In genomic region chr2:51329512-51329911, GRCh38 we compare ENCODE assay signal across 24 cellular contexts.
"Had no signal": no experiment of that assay in that cellular context is flagged by ENCODE, and none has a peak within 500 bp of the region (broad histone marks: within the 10 kb centered on the region; RNA-seq: fewer than 3 reads in every experiment).

No MANE protein-coding gene starts in this region.

- H3K27ac ChIP-seq: colonic mucosa, epithelial cell of prostate, esophagus squamous epithelium, neutrophil, pancreas, right atrium auricular region, sigmoid colon, testis, tibial artery had no signal

- H3K27me3 ChIP-seq: colonic mucosa, esophagus squamous epithelium, neutrophil, pancreas, right atrium auricular region, sigmoid colon, testis, tibial artery had no signal

- H3K4me3 ChIP-seq: colonic mucosa, esophagus squamous epithelium, lung, mucosa of descending colon, pancreas, right atrium auricular region, sigmoid colon, testis, tibial artery had no signal

- ATAC-seq: left lobe of liver; mucosa of descending colon; natural killer cell treated with Interleukin-12 subunit alpha and Interleukin-12 subunit beta and Interleukin-15 and Interleukin-18, amount 100 ng/mL, for 72 hours; pancreas; stimulated activated effector memory CD8-positive, alpha-beta T cell treated with anti-CD3 and anti-CD28 coated beads, Interleukin-12 subunit alpha, Interleukin-12 subunit beta, amount 100 ng/mL, for 72 hours; stimulated activated naive CD8-positive, alpha-beta T cell treated with anti-CD3 and anti-CD28 coated beads, Interleukin-15, Interleukin-2, amounts not matched to agents 100 U/mL and 50 U/mL, for 24 hours had no signal

- H3K36me3 ChIP-seq: colonic mucosa, esophagus squamous epithelium, neutrophil, pancreas, right atrium auricular region, sigmoid colon, tibial artery had no signal

- H3K9me3 ChIP-seq: colonic mucosa, esophagus squamous epithelium, mucosa of descending colon, neutrophil, pancreas, right atrium auricular region, sigmoid colon, testis, tibial artery had no signal

- DNase-seq: central memory CD4-positive, alpha-beta T cell; colonic mucosa; effector CD8-positive, alpha-beta T cell; endodermal cell; esophagus squamous epithelium; hypothalamus; immature natural killer cell; mucosa of descending colon; naive B cell; pancreas; sigmoid colon; stimulated activated CD4-positive, alpha-beta T cell treated with anti-CD3 and anti-CD28 coated beads, Interleukin-2, amount 100 ng/mL, for 24 hours; stimulated activated CD4-positive, alpha-beta T cell treated with anti-CD3 and anti-CD28 coated beads, Interleukin-4, amount 100 ng/mL, for 24 hours; stimulated activated naive CD8-positive, alpha-beta T cell treated with anti-CD3 and anti-CD28 coated beads, Interleukin-15, Interleukin-2, amounts not matched to agents 100 U/mL and 50 U/mL, for 24 hours; substantia nigra; testis; tibial artery had no signal

- H3K4me1 ChIP-seq: colonic mucosa, esophagus squamous epithelium, pancreas, right atrium auricular region, sigmoid colon, testis, tibial artery had no signal
